In genomic region chr6:25192562-25192961, GRCh38 we compare ENCODE assay signal across 9 cellular contexts.
DNase-seq lines count a peak whose midpoint lies in the region; ATAC-seq and TF ChIP-seq lines count a peak whose summit lies in the region.
"Had no signal": no experiment of that assay in that cellular context is flagged by ENCODE, and none has a peak within 500 bp of the region (broad histone marks: within the 10 kb centered on the region; RNA-seq: fewer than 3 reads in every experiment).

No MANE protein-coding gene starts in this region.

- no peaks in the 10 kb centered on the region for H3K27me3 ChIP-seq in sigmoid colon

- no peak for TF ChIP-seq CTCF in sigmoid colon (IDR thresholded peaks at IDR 0.05)

- H3K9me3 Mint-ChIP-seq in activated naive CD8-positive, alpha-beta T cell treated with anti-CD3 and anti-CD28 coated beads for 36 hours: no peaks in the 10 kb centered on the region

- H3K4me3 Mint-ChIP-seq in activated naive CD8-positive, alpha-beta T cell treated with anti-CD3 and anti-CD28 coated beads for 36 hours: no peak overlapping the region

- DNase-seq in AG08395 (ENCODE audit: low spot score) (peak; percentile 27), SK-N-MC (ENCODE audit: low read depth, low spot score) (no peak), fibroblast of the conjunctiva (ENCODE audit: low read depth) (peak; percentile 86), sigmoid colon (no peak), NCI-H146 treated with DMSO at 0.1 percent for 48 hours (lab: John Stamatoyannopoulos, UW; ENCODE audit: unreplicated experiment) (no peak), SKM-1 (lab: John Stamatoyannopoulos, UW; ENCODE audit: unreplicated experiment) (no peak)
- DNase-seq in activated naive CD8-positive, alpha-beta T cell treated with anti-CD3 and anti-CD28 coated beads for 36 hours: no peak

- H3K9ac ChIP-seq in SK-N-MC (ENCODE audit: insufficient read length): no peak overlapping the region

- no peaks in the 10 kb centered on the region for H3K36me3 ChIP-seq in SK-N-MC (ENCODE audit: insufficient read depth, low read length)
- no peaks in the 10 kb centered on the region for H3K36me3 ChIP-seq in sigmoid colon

- H3K4me3 ChIP-seq in SK-N-MC (peak overlapping the region; percentile 66; the same call in 1 of the 2 replicates), sigmoid colon (no peak overlapping the region)

- H3K27me3 Mint-ChIP-seq in activated naive CD8-positive, alpha-beta T cell treated with anti-CD3 and anti-CD28 coated beads for 36 hours: peaks cover 29% of the 10 kb centered on the region

- no peak for TF ChIP-seq POLR2A in sigmoid colon (IDR thresholded peaks at IDR 0.05)

- H3K27ac Mint-ChIP-seq in activated naive CD8-positive, alpha-beta T cell treated with anti-CD3 and anti-CD28 coated beads for 36 hours: no peak overlapping the region

- 87 to 92% methylated on average over 2 of the region's 2 CpGs for WGBS in sigmoid colon, 2 donors

- H3K36me3 Mint-ChIP-seq in activated naive CD8-positive, alpha-beta T cell treated with anti-CD3 and anti-CD28 coated beads for 36 hours: no peaks in the 10 kb centered on the region

- no peak for TF ChIP-seq EP300 in sigmoid colon (IDR thresholded peaks at IDR 0.05)

- intact Hi-C loops in sigmoid colon (cut with DNase I): no loop called here

- peaks cover 0 to 25% (median 17%) of the 10 kb centered on the region in 4 donors for H3K4me1 ChIP-seq in sigmoid colon

- ATAC-seq in GM19395 (IDR thresholded peaks at IDR 0.05; ENCODE audit: unreplicated experiment): no peak

- H3K27ac ChIP-seq in SK-N-MC (peak overlapping the region; percentile 97), sigmoid colon (peak overlapping the region; percentile 67 to 79 (median 71))
- H3K27ac ChIP-seq: C4-2B had no signal

- H3K9me3 ChIP-seq in SK-N-MC (ENCODE audit: low read depth, low read length) (no peaks in the 10 kb centered on the region), sigmoid colon (no peaks in the 10 kb centered on the region)

- no peaks in the 10 kb centered on the region for H3K4me1 Mint-ChIP-seq in activated naive CD8-positive, alpha-beta T cell treated with anti-CD3 and anti-CD28 coated beads for 36 hours

Comparison
In these comparisons a context has a peak if more than half of its experiments do, and no peak if none do; other contexts are left out.
1. DNase-seq: peak in AG08395 (single experiment) and fibroblast of the conjunctiva (single experiment); none in SK-N-MC (single experiment), sigmoid colon (single experiment), NCI-H146 treated with DMSO at 0.1 percent for 48 hours (single experiment), activated naive CD8-positive, alpha-beta T cell treated with anti-CD3 and anti-CD28 coated beads for 36 hours (single experiment) and SKM-1 (single experiment).